1 cellular context compared by ENCODE assay signal in the genomic region with DNA sequence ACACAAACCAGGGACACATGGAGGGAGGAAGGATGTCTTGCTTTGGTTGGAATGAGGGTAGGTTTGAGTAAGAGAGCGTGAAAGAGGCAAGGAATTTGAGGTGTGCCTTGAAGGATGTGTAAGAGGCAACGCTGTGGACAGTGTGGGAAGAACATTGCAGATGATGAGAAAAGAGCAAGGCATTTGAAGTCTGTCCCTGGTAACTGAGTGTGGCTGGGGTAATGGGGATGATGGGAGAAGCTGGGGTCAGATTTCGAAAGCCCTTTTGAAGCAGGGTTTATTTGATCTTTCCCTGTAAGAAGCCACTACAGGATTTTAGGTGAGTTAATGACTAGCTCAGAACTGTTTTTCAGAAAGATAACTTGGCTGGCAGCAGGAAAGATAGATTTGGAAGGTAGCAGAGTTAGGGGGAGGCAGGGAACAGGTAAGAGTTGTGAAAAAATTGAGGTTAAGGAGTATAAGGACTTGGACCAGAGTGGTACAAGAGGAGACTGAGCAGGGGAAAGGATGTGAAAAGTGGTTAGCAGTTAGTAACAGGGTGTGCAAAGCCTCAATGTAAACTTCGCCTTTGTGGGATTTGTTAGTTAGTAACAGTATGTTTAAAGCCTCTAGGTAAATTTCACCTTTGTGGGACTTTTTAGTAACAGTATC.
TF ChIP-seq lines count a peak whose summit lies in the region.

No MANE protein-coding gene starts in this region.

TF ChIP-seq in HepG2, 621 proteins besides CTCF, POLR2A, EP300 and RAD21 (continued from another document and continues in another):
- TF ChIP-seq RBM39 (IDR thresholded peaks at IDR 0.05; ENCODE audit: low read depth, low read length, poor library complexity, severe bottlenecking) (no peak), KMT2A (CRISPR knock-in tag; IDR thresholded peaks at IDR 0.05) (no peak), ZNF256 (CRISPR knock-in tag; conservative IDR thresholded peaks at IDR 0.05) (no peak), RFX1 (IDR thresholded peaks at IDR 0.05) (no peak), ZNF431 (CRISPR knock-in tag; IDR thresholded peaks at IDR 0.05; ENCODE audit: borderline replicate concordance, low read depth) (no peak), ZNF619 (CRISPR knock-in tag; IDR thresholded peaks at IDR 0.05) (no peak), CAMTA2 (CRISPR knock-in tag; IDR thresholded peaks at IDR 0.05; ENCODE audit: borderline replicate concordance) (no peak), ZKSCAN5 (CRISPR knock-in tag; IDR thresholded peaks at IDR 0.05) (no peak), MED1 (CRISPR knock-in tag; IDR thresholded peaks at IDR 0.05) (peak; percentile 72), RELA (CRISPR knock-in tag; IDR thresholded peaks at IDR 0.05) (no peak), ZMYM4 (CRISPR knock-in tag; IDR thresholded peaks at IDR 0.05) (peak; percentile 70), ZFP62 (CRISPR knock-in tag; IDR thresholded peaks at IDR 0.05) (no peak), NRL (CRISPR knock-in tag; IDR thresholded peaks at IDR 0.05; ENCODE audit: borderline replicate concordance) (no peak), ZSCAN21 (CRISPR knock-in tag; IDR thresholded peaks at IDR 0.05; ENCODE audit: borderline replicate concordance) (no peak), NCOA5 (CRISPR knock-in tag; IDR thresholded peaks at IDR 0.05) (no peak), RFX3 (CRISPR knock-in tag; IDR thresholded peaks at IDR 0.05) (no peak), ZNF263 (CRISPR knock-in tag; IDR thresholded peaks at IDR 0.05) (0 out of 2 replicates have a peak, but pooled peaks have one; percentile 17), ONECUT2 (CRISPR knock-in tag; IDR thresholded peaks at IDR 0.05) (no peak), ZNF660 (CRISPR knock-in tag; IDR thresholded peaks at IDR 0.05; ENCODE audit: borderline replicate concordance, low read depth) (no peak), ZNF552 (CRISPR knock-in tag; IDR thresholded peaks at IDR 0.05; ENCODE audit: borderline replicate concordance) (no peak), ZNF30 (CRISPR knock-in tag; IDR thresholded peaks at IDR 0.05) (no peak), ZFP36L2 (CRISPR knock-in tag; IDR thresholded peaks at IDR 0.05) (no peak), SRSF9 (IDR thresholded peaks at IDR 0.05; ENCODE audit: borderline replicate concordance, insufficient read depth, low read depth, low read length, poor library complexity, severe bottlenecking) (no peak), LCORL (IDR thresholded peaks at IDR 0.05) (no peak), LCORL (CRISPR knock-in tag; IDR thresholded peaks at IDR 0.05) (peak; percentile 55; the same call in 1 of the 2 replicates), SCMH1 (CRISPR knock-in tag; IDR thresholded peaks at IDR 0.05; ENCODE audit: borderline replicate concordance) (no peak), ATF7 (IDR thresholded peaks at IDR 0.05) (no peak), ATF7 (CRISPR knock-in tag; IDR thresholded peaks at IDR 0.05) (no peak), CREM (IDR thresholded peaks at IDR 0.05) (peak; percentile 34; the same call in 1 of the 2 replicates), CREM (CRISPR knock-in tag; IDR thresholded peaks at IDR 0.05) (no peak), KDM2A (CRISPR knock-in tag; IDR thresholded peaks at IDR 0.05; ENCODE audit: borderline replicate concordance, low read depth) (no peak), HES4 (CRISPR knock-in tag; IDR thresholded peaks at IDR 0.05; ENCODE audit: borderline replicate concordance) (no peak), EEA1 (CRISPR knock-in tag; IDR thresholded peaks at IDR 0.05; ENCODE audit: borderline replicate concordance) (no peak), MED13 (CRISPR knock-in tag; IDR thresholded peaks at IDR 0.05) (no peak), ZFP36L1 (CRISPR knock-in tag; IDR thresholded peaks at IDR 0.05) (no peak), CBX5 (CRISPR knock-in tag; IDR thresholded peaks at IDR 0.05; ENCODE audit: borderline replicate concordance) (no peak), SMARCC2 (IDR thresholded peaks at IDR 0.05) (no peak), ZBTB20 (CRISPR knock-in tag; IDR thresholded peaks at IDR 0.05; ENCODE audit: borderline replicate concordance, low read depth) (no peak)
- TF ChIP-seq, protein P1, sequence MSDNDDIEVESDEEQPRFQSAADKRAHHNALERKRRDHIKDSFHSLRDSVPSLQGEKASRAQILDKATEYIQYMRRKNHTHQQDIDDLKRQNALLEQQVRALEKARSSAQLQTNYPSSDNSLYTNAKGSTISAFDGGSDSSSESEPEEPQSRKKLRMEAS (IDR thresholded peaks at IDR 0.05): no peak
- TF ChIP-seq, protein P2, sequence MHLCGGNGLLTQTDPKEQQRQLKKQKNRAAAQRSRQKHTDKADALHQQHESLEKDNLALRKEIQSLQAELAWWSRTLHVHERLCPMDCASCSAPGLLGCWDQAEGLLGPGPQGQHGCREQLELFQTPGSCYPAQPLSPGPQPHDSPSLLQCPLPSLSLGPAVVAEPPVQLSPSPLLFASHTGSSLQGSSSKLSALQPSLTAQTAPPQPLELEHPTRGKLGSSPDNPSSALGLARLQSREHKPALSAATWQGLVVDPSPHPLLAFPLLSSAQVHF (CRISPR knock-in tag; IDR thresholded peaks at IDR 0.05): no peak
- TF ChIP-seq, protein P3, sequence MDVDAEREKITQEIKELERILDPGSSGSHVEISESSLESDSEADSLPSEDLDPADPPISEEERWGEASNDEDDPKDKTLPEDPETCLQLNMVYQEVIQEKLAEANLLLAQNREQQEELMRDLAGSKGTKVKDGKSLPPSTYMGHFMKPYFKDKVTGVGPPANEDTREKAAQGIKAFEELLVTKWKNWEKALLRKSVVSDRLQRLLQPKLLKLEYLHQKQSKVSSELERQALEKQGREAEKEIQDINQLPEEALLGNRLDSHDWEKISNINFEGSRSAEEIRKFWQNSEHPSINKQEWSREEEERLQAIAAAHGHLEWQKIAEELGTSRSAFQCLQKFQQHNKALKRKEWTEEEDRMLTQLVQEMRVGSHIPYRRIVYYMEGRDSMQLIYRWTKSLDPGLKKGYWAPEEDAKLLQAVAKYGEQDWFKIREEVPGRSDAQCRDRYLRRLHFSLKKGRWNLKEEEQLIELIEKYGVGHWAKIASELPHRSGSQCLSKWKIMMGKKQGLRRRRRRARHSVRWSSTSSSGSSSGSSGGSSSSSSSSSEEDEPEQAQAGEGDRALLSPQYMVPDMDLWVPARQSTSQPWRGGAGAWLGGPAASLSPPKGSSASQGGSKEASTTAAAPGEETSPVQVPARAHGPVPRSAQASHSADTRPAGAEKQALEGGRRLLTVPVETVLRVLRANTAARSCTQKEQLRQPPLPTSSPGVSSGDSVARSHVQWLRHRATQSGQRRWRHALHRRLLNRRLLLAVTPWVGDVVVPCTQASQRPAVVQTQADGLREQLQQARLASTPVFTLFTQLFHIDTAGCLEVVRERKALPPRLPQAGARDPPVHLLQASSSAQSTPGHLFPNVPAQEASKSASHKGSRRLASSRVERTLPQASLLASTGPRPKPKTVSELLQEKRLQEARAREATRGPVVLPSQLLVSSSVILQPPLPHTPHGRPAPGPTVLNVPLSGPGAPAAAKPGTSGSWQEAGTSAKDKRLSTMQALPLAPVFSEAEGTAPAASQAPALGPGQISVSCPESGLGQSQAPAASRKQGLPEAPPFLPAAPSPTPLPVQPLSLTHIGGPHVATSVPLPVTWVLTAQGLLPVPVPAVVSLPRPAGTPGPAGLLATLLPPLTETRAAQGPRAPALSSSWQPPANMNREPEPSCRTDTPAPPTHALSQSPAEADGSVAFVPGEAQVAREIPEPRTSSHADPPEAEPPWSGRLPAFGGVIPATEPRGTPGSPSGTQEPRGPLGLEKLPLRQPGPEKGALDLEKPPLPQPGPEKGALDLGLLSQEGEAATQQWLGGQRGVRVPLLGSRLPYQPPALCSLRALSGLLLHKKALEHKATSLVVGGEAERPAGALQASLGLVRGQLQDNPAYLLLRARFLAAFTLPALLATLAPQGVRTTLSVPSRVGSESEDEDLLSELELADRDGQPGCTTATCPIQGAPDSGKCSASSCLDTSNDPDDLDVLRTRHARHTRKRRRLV (CRISPR knock-in tag; IDR thresholded peaks at IDR 0.05): no peak
- TF ChIP-seq, protein P4, sequence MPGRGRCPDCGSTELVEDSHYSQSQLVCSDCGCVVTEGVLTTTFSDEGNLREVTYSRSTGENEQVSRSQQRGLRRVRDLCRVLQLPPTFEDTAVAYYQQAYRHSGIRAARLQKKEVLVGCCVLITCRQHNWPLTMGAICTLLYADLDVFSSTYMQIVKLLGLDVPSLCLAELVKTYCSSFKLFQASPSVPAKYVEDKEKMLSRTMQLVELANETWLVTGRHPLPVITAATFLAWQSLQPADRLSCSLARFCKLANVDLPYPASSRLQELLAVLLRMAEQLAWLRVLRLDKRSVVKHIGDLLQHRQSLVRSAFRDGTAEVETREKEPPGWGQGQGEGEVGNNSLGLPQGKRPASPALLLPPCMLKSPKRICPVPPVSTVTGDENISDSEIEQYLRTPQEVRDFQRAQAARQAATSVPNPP (CRISPR knock-in tag; IDR thresholded peaks at IDR 0.05): no peak
- TF ChIP-seq, protein P5, sequence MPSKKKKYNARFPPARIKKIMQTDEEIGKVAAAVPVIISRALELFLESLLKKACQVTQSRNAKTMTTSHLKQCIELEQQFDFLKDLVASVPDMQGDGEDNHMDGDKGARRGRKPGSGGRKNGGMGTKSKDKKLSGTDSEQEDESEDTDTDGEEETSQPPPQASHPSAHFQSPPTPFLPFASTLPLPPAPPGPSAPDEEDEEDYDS (CRISPR knock-in tag; IDR thresholded peaks at IDR 0.05): 0 out of 2 replicates have a peak, but pooled peaks have one; percentile 18
- TF ChIP-seq, protein P6, sequence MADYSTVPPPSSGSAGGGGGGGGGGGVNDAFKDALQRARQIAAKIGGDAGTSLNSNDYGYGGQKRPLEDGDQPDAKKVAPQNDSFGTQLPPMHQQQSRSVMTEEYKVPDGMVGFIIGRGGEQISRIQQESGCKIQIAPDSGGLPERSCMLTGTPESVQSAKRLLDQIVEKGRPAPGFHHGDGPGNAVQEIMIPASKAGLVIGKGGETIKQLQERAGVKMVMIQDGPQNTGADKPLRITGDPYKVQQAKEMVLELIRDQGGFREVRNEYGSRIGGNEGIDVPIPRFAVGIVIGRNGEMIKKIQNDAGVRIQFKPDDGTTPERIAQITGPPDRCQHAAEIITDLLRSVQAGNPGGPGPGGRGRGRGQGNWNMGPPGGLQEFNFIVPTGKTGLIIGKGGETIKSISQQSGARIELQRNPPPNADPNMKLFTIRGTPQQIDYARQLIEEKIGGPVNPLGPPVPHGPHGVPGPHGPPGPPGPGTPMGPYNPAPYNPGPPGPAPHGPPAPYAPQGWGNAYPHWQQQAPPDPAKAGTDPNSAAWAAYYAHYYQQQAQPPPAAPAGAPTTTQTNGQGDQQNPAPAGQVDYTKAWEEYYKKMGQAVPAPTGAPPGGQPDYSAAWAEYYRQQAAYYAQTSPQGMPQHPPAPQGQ (CRISPR knock-in tag; IDR thresholded peaks at IDR 0.05; ENCODE audit: borderline replicate concordance): no peak
- TF ChIP-seq, protein P7, sequence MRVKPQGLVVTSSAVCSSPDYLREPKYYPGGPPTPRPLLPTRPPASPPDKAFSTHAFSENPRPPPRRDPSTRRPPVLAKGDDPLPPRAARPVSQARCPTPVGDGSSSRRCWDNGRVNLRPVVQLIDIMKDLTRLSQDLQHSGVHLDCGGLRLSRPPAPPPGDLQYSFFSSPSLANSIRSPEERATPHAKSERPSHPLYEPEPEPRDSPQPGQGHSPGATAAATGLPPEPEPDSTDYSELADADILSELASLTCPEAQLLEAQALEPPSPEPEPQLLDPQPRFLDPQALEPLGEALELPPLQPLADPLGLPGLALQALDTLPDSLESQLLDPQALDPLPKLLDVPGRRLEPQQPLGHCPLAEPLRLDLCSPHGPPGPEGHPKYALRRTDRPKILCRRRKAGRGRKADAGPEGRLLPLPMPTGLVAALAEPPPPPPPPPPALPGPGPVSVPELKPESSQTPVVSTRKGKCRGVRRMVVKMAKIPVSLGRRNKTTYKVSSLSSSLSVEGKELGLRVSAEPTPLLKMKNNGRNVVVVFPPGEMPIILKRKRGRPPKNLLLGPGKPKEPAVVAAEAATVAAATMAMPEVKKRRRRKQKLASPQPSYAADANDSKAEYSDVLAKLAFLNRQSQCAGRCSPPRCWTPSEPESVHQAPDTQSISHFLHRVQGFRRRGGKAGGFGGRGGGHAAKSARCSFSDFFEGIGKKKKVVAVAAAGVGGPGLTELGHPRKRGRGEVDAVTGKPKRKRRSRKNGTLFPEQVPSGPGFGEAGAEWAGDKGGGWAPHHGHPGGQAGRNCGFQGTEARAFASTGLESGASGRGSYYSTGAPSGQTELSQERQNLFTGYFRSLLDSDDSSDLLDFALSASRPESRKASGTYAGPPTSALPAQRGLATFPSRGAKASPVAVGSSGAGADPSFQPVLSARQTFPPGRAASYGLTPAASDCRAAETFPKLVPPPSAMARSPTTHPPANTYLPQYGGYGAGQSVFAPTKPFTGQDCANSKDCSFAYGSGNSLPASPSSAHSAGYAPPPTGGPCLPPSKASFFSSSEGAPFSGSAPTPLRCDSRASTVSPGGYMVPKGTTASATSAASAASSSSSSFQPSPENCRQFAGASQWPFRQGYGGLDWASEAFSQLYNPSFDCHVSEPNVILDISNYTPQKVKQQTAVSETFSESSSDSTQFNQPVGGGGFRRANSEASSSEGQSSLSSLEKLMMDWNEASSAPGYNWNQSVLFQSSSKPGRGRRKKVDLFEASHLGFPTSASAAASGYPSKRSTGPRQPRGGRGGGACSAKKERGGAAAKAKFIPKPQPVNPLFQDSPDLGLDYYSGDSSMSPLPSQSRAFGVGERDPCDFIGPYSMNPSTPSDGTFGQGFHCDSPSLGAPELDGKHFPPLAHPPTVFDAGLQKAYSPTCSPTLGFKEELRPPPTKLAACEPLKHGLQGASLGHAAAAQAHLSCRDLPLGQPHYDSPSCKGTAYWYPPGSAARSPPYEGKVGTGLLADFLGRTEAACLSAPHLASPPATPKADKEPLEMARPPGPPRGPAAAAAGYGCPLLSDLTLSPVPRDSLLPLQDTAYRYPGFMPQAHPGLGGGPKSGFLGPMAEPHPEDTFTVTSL (CRISPR knock-in tag; IDR thresholded peaks at IDR 0.05; ENCODE audit: borderline replicate concordance): no peak
- TF ChIP-seq, protein P8, sequence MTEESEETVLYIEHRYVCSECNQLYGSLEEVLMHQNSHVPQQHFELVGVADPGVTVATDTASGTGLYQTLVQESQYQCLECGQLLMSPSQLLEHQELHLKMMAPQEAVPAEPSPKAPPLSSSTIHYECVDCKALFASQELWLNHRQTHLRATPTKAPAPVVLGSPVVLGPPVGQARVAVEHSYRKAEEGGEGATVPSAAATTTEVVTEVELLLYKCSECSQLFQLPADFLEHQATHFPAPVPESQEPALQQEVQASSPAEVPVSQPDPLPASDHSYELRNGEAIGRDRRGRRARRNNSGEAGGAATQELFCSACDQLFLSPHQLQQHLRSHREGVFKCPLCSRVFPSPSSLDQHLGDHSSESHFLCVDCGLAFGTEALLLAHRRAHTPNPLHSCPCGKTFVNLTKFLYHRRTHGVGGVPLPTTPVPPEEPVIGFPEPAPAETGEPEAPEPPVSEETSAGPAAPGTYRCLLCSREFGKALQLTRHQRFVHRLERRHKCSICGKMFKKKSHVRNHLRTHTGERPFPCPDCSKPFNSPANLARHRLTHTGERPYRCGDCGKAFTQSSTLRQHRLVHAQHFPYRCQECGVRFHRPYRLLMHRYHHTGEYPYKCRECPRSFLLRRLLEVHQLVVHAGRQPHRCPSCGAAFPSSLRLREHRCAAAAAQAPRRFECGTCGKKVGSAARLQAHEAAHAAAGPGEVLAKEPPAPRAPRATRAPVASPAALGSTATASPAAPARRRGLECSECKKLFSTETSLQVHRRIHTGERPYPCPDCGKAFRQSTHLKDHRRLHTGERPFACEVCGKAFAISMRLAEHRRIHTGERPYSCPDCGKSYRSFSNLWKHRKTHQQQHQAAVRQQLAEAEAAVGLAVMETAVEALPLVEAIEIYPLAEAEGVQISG (CRISPR knock-in tag; IDR thresholded peaks at IDR 0.05): no peak
